17 cellular contexts compared by ENCODE assay signal in the genomic region with DNA sequence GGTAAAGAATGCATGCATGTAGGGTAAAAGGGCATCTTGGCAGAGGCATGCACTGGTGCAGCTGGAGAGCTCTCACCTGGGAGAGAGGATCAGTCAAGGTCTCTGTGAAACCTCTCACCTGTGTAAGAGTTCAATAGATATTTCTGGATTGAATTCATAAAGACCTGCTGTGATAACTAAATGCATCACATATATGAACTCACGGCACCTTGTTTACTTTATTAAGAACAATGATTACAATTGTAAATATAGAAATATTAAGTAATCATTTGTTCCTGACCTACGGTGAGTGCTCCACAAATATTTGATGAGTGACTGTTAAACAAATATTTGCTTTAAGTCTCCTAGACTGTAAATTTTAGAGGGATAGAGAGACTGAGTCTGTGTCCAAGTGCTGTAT.
A peak's percentile ranks its signal among the peaks of the same experiment; 100 is the strongest.
DNase-seq lines count a peak whose midpoint lies in the region; ATAC-seq and TF ChIP-seq lines count a peak whose summit lies in the region.
"Had no signal": no experiment of that assay in that cellular context is flagged by ENCODE, and none has a peak within 500 bp of the region (broad histone marks: within the 10 kb centered on the region; RNA-seq: fewer than 3 reads in every experiment).

No MANE protein-coding gene starts in this region.

- H3K4me3 Mint-ChIP-seq in type B pancreatic cell, result no peak overlapping the region
- H3K4me3 Mint-ChIP-seq: CD4-positive, alpha-beta memory T cell had no signal

- H3K36me3 ChIP-seq in lower lobe of right lung (no peaks in the 10 kb centered on the region), right atrium auricular region (no peaks in the 10 kb centered on the region)
- H3K36me3 ChIP-seq: BLaER1 had no signal

- TF ChIP-seq CTCF in LNCaP clone FGC (IDR thresholded peaks at IDR 0.05; ENCODE audit: control insufficient read depth, extremely low read depth, insufficient read depth) (no peak), lower lobe of right lung (IDR thresholded peaks at IDR 0.05) (no peak), type B pancreatic cell (conservative IDR thresholded peaks at IDR 0.05) (no peak), right atrium auricular region (IDR thresholded peaks at IDR 0.05) (no peak)

- H3K4me1 ChIP-seq in lower lobe of right lung (no peaks in the 10 kb centered on the region), right atrium auricular region (no peaks in the 10 kb centered on the region)
- H3K4me1 ChIP-seq: BLaER1 had no signal

- H3K27ac ChIP-seq in lower lobe of right lung, result no peak overlapping the region
- H3K27ac ChIP-seq in right atrium auricular region, result no peak overlapping the region
- H3K27ac ChIP-seq: BLaER1 had no signal

- H3K36me3 Mint-ChIP-seq in type B pancreatic cell, result no peaks in the 10 kb centered on the region
- H3K36me3 Mint-ChIP-seq: CD4-positive, alpha-beta memory T cell had no signal

- no peak overlapping the region for H3K27ac Mint-ChIP-seq in type B pancreatic cell
- H3K27ac Mint-ChIP-seq: CD4-positive, alpha-beta memory T cell had no signal

- no peak overlapping the region for H3K4me3 ChIP-seq in LNCaP clone FGC (ENCODE audit: low read depth, low read length)
- H3K4me3 ChIP-seq in lower lobe of right lung, result no peak overlapping the region
- no peak overlapping the region for H3K4me3 ChIP-seq in right atrium auricular region
- H3K4me3 ChIP-seq: BLaER1, K562 had no signal

- intact Hi-C loops in lower lobe of right lung (cut with DNase I), result no loop called here

- H3K27me3 Mint-ChIP-seq in type B pancreatic cell, result peaks cover 48% of the 10 kb centered on the region

- ATAC-seq in lower lobe of right lung, result peak; percentile 37 to 89
- ATAC-seq: K562 had no signal

- H3K27me3 ChIP-seq in lower lobe of right lung (ENCODE audit: low read depth) (no peaks in the 10 kb centered on the region), right atrium auricular region (no peaks in the 10 kb centered on the region)
- H3K27me3 ChIP-seq: BLaER1 had no signal

- no peaks in the 10 kb centered on the region for H3K9me3 Mint-ChIP-seq in type B pancreatic cell

- DNase-seq in COLO668 (lab: John Stamatoyannopoulos, UW; ENCODE audit: unreplicated experiment), result peak; percentile 9
- peak; percentile 89 for DNase-seq in LNCaP clone FGC (ENCODE audit: low read depth)
- peak; percentile 32 for DNase-seq in NCI-H748 treated with DMSO at 0.1 percent for 48 hours (lab: John Stamatoyannopoulos, UW)
- DNase-seq in lower lobe of right lung, result no peak
- no peak for DNase-seq in type B pancreatic cell (ENCODE audit: extremely low spot score, unreplicated experiment)
- no peak for DNase-seq in right atrium auricular region (ENCODE audit: low spot score)
- no peak for DNase-seq in activated CD8-positive, alpha-beta memory T cell treated with anti-CD3 and anti-CD28 coated beads, Interleukin-2, amount 50 U/mL, for 4 hours
- DNase-seq: Calu3; CD4-positive, alpha-beta memory T cell; DMS79 treated with DMSO at 0.1 percent for 48 hours; NCI-H1105 treated with DMSO at 0.1 percent for 48 hours; NCI-H1930; NCI-H2171 treated with DMSO at 0.1 percent for 48 hours; Right ventricle myocardium superior; SW 1271 had no signal

- no peaks in the 10 kb centered on the region for H3K4me1 Mint-ChIP-seq in type B pancreatic cell (ENCODE audit: unreplicated experiment)
- H3K4me1 Mint-ChIP-seq: CD4-positive, alpha-beta memory T cell had no signal

- H3K9me3 ChIP-seq in lower lobe of right lung (no peaks in the 10 kb centered on the region), right atrium auricular region (no peaks in the 10 kb centered on the region)
- H3K9me3 ChIP-seq: BLaER1 had no signal

Comparison
In these comparisons a context has a peak if more than half of its experiments do, and no peak if none do; other contexts are left out.
1. DNase-seq: peak in COLO668 (single experiment), LNCaP clone FGC (single experiment) and NCI-H748 treated with DMSO at 0.1 percent for 48 hours (single experiment); none in lower lobe of right lung (single experiment), type B pancreatic cell (single experiment), right atrium auricular region (single experiment) and activated CD8-positive, alpha-beta memory T cell treated with anti-CD3 and anti-CD28 coated beads, Interleukin-2, amount 50 U/mL, for 4 hours (single experiment).